In genomic region chr13:32407854-32408253, GRCh38 we compare ENCODE assay signal across 16 cellular contexts. TPM values are rescaled to one million over a fixed set of nuclear protein-coding genes. Genes with fewer than 3 reads are reported as not detected.
A peak's percentile ranks its signal among the peaks of the same experiment; 100 is the strongest.
DNase-seq lines count a peak whose midpoint lies in the region; ATAC-seq and TF ChIP-seq lines count a peak whose summit lies in the region.
"Had no signal": no experiment of that assay in that cellular context is flagged by ENCODE, and none has a peak within 500 bp of the region (broad histone marks: within the 10 kb centered on the region; RNA-seq: fewer than 3 reads in every experiment).

No MANE protein-coding gene starts in this region.

- H3K27me3 Mint-ChIP-seq in stimulated activated memory B cell treated with anti-CD40 and anti-IgM and Interleukin-4, amounts not matched to agents 10 μg/mL and 1 μg/mL and 100 μg/mL, for 72 hours = no peaks in the 10 kb centered on the region
- H3K27me3 Mint-ChIP-seq: dendritic cell treated with granulocyte-macrophage colony-stimulating factor and Interleukin-4, amounts not matched to agents 40 ng/mL and 50 ng/mL, for 4 days had no signal

- no peaks in the 10 kb centered on the region for H3K9me3 Mint-ChIP-seq in activated naive CD4-positive, alpha-beta T cell treated with anti-CD3 and anti-CD28 coated beads, Interleukin-2, amount 50 U/mL, for 72 hours
- no peaks in the 10 kb centered on the region for H3K9me3 Mint-ChIP-seq in stimulated activated memory B cell treated with anti-CD40 and anti-IgM and Interleukin-4, amounts not matched to agents 10 μg/mL and 1 μg/mL and 100 μg/mL, for 72 hours
- H3K9me3 Mint-ChIP-seq: dendritic cell treated with granulocyte-macrophage colony-stimulating factor and Interleukin-4, amounts not matched to agents 40 ng/mL and 50 ng/mL, for 4 days had no signal

- H3K4me3 Mint-ChIP-seq in stimulated activated memory B cell treated with anti-CD40 and anti-IgM and Interleukin-4, amounts not matched to agents 10 μg/mL and 1 μg/mL and 100 μg/mL, for 72 hours = no peak overlapping the region
- H3K4me3 Mint-ChIP-seq: dendritic cell treated with granulocyte-macrophage colony-stimulating factor and Interleukin-4, amounts not matched to agents 40 ng/mL and 50 ng/mL, for 4 days had no signal

- no peak for TF ChIP-seq CTCF in dorsolateral prefrontal cortex (IDR thresholded peaks at IDR 0.05 in 54 of 56, conservative IDR thresholded peaks at IDR 0.05 in 2 of 56; ENCODE audit: low read depth in 1 of 56, partially characterized antibody in 56 of 56)

- H3K36me3 Mint-ChIP-seq in activated naive CD4-positive, alpha-beta T cell treated with anti-CD3 and anti-CD28 coated beads, Interleukin-2, amount 50 U/mL, for 72 hours = no peaks in the 10 kb centered on the region
- peaks cover 61% of the 10 kb centered on the region for H3K36me3 Mint-ChIP-seq in stimulated activated memory B cell treated with anti-CD40 and anti-IgM and Interleukin-4, amounts not matched to agents 10 μg/mL and 1 μg/mL and 100 μg/mL, for 72 hours

- peak; percentile 52 to 73 for ATAC-seq in activated naive CD4-positive, alpha-beta T cell treated with anti-CD3 and anti-CD28 coated beads, Interleukin-2, amount 50 U/mL, for 72 hours
- peak; percentile 53 for ATAC-seq in GM19351 (IDR thresholded peaks at IDR 0.05; ENCODE audit: unreplicated experiment)
- peak; percentile 89 for ATAC-seq in HG03571 (IDR thresholded peaks at IDR 0.05; ENCODE audit: unreplicated experiment)
- no peak for ATAC-seq in stimulated activated memory B cell treated with anti-CD40 and anti-IgM and Interleukin-4, amounts not matched to agents 10 μg/mL and 1 μg/mL and 100 μg/mL, for 72 hours
- ATAC-seq: left cardiac atrium, pancreas had no signal

- peaks cover 23% of the 10 kb centered on the region for H3K4me1 Mint-ChIP-seq in stimulated activated memory B cell treated with anti-CD40 and anti-IgM and Interleukin-4, amounts not matched to agents 10 μg/mL and 1 μg/mL and 100 μg/mL, for 72 hours

- intact Hi-C loops in dorsolateral prefrontal cortex (cut with DNase I) = no loop called here

- DNase-seq in activated naive CD4-positive, alpha-beta T cell treated with anti-CD3 and anti-CD28 coated beads, Interleukin-2, amount 50 U/mL, for 72 hours (ENCODE audit: low spot score in 2 of 2) = no peak
- DNase-seq in activated naive CD4-positive, alpha-beta T cell treated with Interleukin-2 at 50 U/mL for 16 hours = no peak
- DNase-seq in dorsolateral prefrontal cortex = no peak
- DNase-seq in NCI-H524 (lab: John Stamatoyannopoulos, UW) = no peak
- no peak for DNase-seq in epidermal melanocyte (ENCODE audit: insufficient read length, low spot score)
- DNase-seq: KBM-7, left cardiac atrium, NCI-H1105 treated with DMSO at 0.1 percent for 48 hours, pancreas, substantia nigra had no signal

- H3K4me3 ChIP-seq in dorsolateral prefrontal cortex = no peak overlapping the region
- H3K4me3 ChIP-seq: hepatocyte, pancreas, SK-N-MC had no signal

- peak overlapping the region in 1 of 2 donors; percentile 55 for H3K27ac Mint-ChIP-seq in activated naive CD4-positive, alpha-beta T cell treated with anti-CD3 and anti-CD28 coated beads, Interleukin-2, amount 50 U/mL, for 72 hours
- peak overlapping the region; percentile 27 for H3K27ac Mint-ChIP-seq in stimulated activated memory B cell treated with anti-CD40 and anti-IgM and Interleukin-4, amounts not matched to agents 10 μg/mL and 1 μg/mL and 100 μg/mL, for 72 hours
- H3K27ac Mint-ChIP-seq: dendritic cell treated with granulocyte-macrophage colony-stimulating factor and Interleukin-4, amounts not matched to agents 40 ng/mL and 50 ng/mL, for 4 days had no signal

- peak overlapping the region in 1 of 59 donors; percentile 8 for H3K27ac ChIP-seq in dorsolateral prefrontal cortex
- H3K27ac ChIP-seq: hepatocyte, pancreas, SK-N-MC had no signal

- H3K27me3 ChIP-seq in dorsolateral prefrontal cortex = no peaks in the 10 kb centered on the region
- H3K27me3 ChIP-seq: hepatocyte, pancreas had no signal

RNA-seq across cellular contexts. Expression of gene N4BP2L1, which starts 20.1 kb away (rescaled TPM):
- 10 to 100 TPM; 23.4 to 44.9 TPM for total RNA-seq in activated naive CD4-positive, alpha-beta T cell treated with anti-CD3 and anti-CD28 coated beads, Interleukin-2, amount 50 U/mL, for 72 hours
- 10 to 100 TPM; 33.3 to 87.5 (median 55.8) TPM for total RNA-seq in dorsolateral prefrontal cortex
